ENCODE assay signal across 9 cellular contexts in genomic region chr11:123233280-123233977, GRCh38. TPM values are rescaled to one million over a fixed set of nuclear protein-coding genes. Genes with fewer than 3 reads are reported as not detected.
A peak's percentile ranks its signal among the peaks of the same experiment; 100 is the strongest.
DNase-seq lines count a peak whose midpoint lies in the region; ATAC-seq and TF ChIP-seq lines count a peak whose summit lies in the region.
"Had no signal": no experiment of that assay in that cellular context is flagged by ENCODE, and none has a peak within 500 bp of the region (broad histone marks: within the 10 kb centered on the region; RNA-seq: fewer than 3 reads in every experiment).

No MANE protein-coding gene starts in this region.

- H3K9me3 Mint-ChIP-seq in naive thymus-derived CD8-positive, alpha-beta T cell: no peaks in the 10 kb centered on the region

- no peak for TF ChIP-seq RAD21 in Ishikawa (IDR thresholded peaks at IDR 0.05; ENCODE audit: low read depth)

- H3K27ac ChIP-seq in aorta (ENCODE audit: low read depth in 1 of 2, low read length in 2 of 2) (no peak overlapping the region), tibial artery (no peak overlapping the region)

- peak overlapping the region in 8 of 10 donors; percentile 1 to 76 (median 47) for H3K4me3 Mint-ChIP-seq in naive thymus-derived CD8-positive, alpha-beta T cell

- H3K4me1 ChIP-seq in aorta (ENCODE audit: control insufficient read depth in 1 of 2, insufficient read depth in 2 of 2, low read length in 2 of 2) (no peaks in the 10 kb centered on the region), tibial artery (no peaks in the 10 kb centered on the region)

- POLR2A ChIA-PET in naive thymus-derived CD8-positive, alpha-beta T cell (lab: Charles Lee): interaction anchor here (0.5 kb wide), 1 partner anchor 131 kb away, joined by 8 read pairs; no protein-coding TSS in a partner anchor

- intact Hi-C loops in aorta (cut with DNase I): no loop called here
- intact Hi-C loops in tibial artery (cut with DNase I; ENCODE audit: low total_unique reads): no loop called here

- H3K27me3 ChIP-seq in aorta (ENCODE audit: control insufficient read depth in 1 of 2, insufficient read depth in 2 of 2, low read length in 1 of 2) (no peaks in the 10 kb centered on the region), tibial artery (peaks cover 0 to 7% of the 10 kb centered on the region in 2 donors)

- H3K4me1 Mint-ChIP-seq in naive thymus-derived CD8-positive, alpha-beta T cell: peaks cover 14 to 22% (median 18%) of the 10 kb centered on the region in 4 donors

- no peaks in the 10 kb centered on the region for H3K9me3 ChIP-seq in aorta (ENCODE audit: control insufficient read depth, low read length)
- no peaks in the 10 kb centered on the region for H3K9me3 ChIP-seq in tibial artery

- WGBS in aorta, 2 donors: 91 to 93% methylated on average over 6 of the region's 6 CpGs

- H3K4me3 ChIP-seq in aorta (ENCODE audit: low read length in 2 of 2): no peak overlapping the region
- no peak overlapping the region for H3K4me3 ChIP-seq in tibial artery

- ATAC-seq in GM18519 (IDR thresholded peaks at IDR 0.05; ENCODE audit: low FRiP score, unreplicated experiment) (peak; percentile 93), GM21717 (IDR thresholded peaks at IDR 0.05; ENCODE audit: unreplicated experiment) (peak; percentile 93), GM19023 (IDR thresholded peaks at IDR 0.05; ENCODE audit: unreplicated experiment) (no peak), aorta (ENCODE audit: low FRiP score) (no peak)
- peak in 1 of 2 donors; percentile 47 for ATAC-seq in naive thymus-derived CD8-positive, alpha-beta T cell

- H3K36me3 Mint-ChIP-seq in naive thymus-derived CD8-positive, alpha-beta T cell: no peaks in the 10 kb centered on the region

- no peak for TF ChIP-seq CTCF in tibial artery (IDR thresholded peaks at IDR 0.05)

- TF ChIP-seq EP300 in Ishikawa (IDR thresholded peaks at IDR 0.05; ENCODE audit: borderline replicate concordance): no peak

- no peaks in the 10 kb centered on the region for H3K36me3 ChIP-seq in aorta (ENCODE audit: control insufficient read depth in 1 of 2, insufficient read depth in 2 of 2, low read length in 1 of 2)
- no peaks in the 10 kb centered on the region for H3K36me3 ChIP-seq in tibial artery

- peaks cover 0 to 7% (median 2%) of the 10 kb centered on the region in 5 donors for H3K27me3 Mint-ChIP-seq in naive thymus-derived CD8-positive, alpha-beta T cell

- DNase-seq in naive thymus-derived CD8-positive, alpha-beta T cell: no peak
- DNase-seq in midbrain (lab: John Stamatoyannopoulos, UW) (no peak), aorta (no peak), tibial artery (no peak)

- peak overlapping the region in 9 of 10 donors; percentile 6 to 90 (median 65) for H3K27ac Mint-ChIP-seq in naive thymus-derived CD8-positive, alpha-beta T cell

TF ChIP-seq in Ishikawa, 13 proteins besides CTCF, POLR2A, EP300 and RAD21:
- no peak for TF ChIP-seq MAX (IDR thresholded peaks at IDR 0.05)
- 0 out of 2 replicates have a peak, but pooled peaks have one; percentile 26 for TF ChIP-seq USF1 (IDR thresholded peaks at IDR 0.05)

RNA-seq across cellular contexts. Expression of gene CLMP, which starts 38.4 kb away (rescaled TPM):
- total RNA-seq in naive thymus-derived CD8-positive, alpha-beta T cell: under 1 TPM in 1 of 2 experiments, not detected in 1; 0.08 TPM
- under 1 TPM; 0.08 to 0.28 (median 0.12) TPM for polyA plus RNA-seq in naive thymus-derived CD8-positive, alpha-beta T cell
- 100 to 1,000 TPM in 1 of 2 donors, 10 to 100 TPM in 1; 70.9 to 107 TPM for total RNA-seq in aorta
- 10 to 100 TPM in 1 of 2 donors, 1 to 10 TPM in 1; 8.2 to 23.8 TPM for polyA plus RNA-seq in aorta
- total RNA-seq: activated CD8-positive, alpha-beta memory T cell treated with anti-CD3 and anti-CD28 coated beads for 36 hours had no signal

Comparison
In these comparisons a context has a peak if more than half of its experiments do, and no peak if none do; other contexts are left out.
1. ATAC-seq: peak in GM18519 (single experiment) and GM21717 (single experiment); none in GM19023 (single experiment) and aorta (single experiment).
2. RNA of gene CLMP, which starts 38.4 kb away (total RNA-seq): 70.9 to 107 TPM in aorta; 0.08 TPM in naive thymus-derived CD8-positive, alpha-beta T cell; every median in the first group is over 10 times any median in the second.